In the genomic region with DNA sequence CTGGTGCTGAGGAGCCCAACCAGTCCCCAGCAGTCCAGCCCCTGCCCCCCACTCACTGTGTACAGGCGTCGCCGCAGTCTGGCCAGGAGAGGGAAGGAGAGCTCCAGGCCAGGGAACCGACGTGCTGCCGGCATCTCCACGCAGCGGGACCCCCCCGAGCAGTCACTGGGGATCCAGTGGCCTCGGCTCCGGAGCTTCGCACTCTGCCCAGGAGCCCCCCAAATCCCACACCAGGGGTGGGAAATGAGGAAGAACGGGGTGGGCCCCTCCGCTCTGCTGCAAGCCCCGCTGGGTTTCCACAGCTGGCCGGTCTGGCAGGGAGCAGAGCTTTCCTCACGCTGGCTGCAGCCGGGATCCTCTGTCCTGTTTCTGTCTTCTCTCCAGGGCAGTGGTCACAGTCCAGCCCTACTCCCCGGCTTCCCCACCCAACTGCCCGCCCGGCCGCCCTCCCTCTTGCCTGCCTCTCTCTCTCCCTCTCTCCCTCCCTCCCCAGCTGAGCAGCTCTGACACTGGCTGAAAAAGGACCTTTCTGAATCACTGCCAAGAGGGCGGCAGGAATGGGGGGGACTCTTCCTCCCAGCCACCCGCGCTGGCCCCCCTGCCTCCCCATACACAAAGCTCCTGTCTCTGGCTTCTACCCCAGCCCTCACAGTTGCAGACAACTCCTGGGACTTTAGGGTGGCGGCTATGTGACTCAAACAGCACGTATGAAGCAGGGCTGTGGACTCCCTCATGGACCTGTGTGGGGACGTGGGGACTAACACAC, we compare ENCODE assay signal across 8 cellular contexts. TPM values are rescaled to one million over a fixed set of nuclear protein-coding genes. Genes with fewer than 3 reads are reported as not detected.
DNase-seq lines count a peak whose midpoint lies in the region; TF ChIP-seq lines count a peak whose summit lies in the region.

No MANE protein-coding gene starts in this region.

- DNase-seq in NCI-H2107 (lab: John Stamatoyannopoulos, UW) (peak; percentile 72), dorsolateral prefrontal cortex (peak; percentile 34 to 89 (median 83)), mesenchymal stem cell (peak; percentile 81), tibial artery (peak; percentile 51 to 90), epidermal melanocyte (ENCODE audit: insufficient read length, low spot score) (no peak), OCI-M1 (lab: John Stamatoyannopoulos, UW) (no peak), Karpas-422 (no peak)
- DNase-seq in activated T-helper 2 cell treated with anti-CD3 and anti-CD28 coated beads, Interferon-gamma antibody, Interleukin-2, Interleukin-4, amounts not matched to agents 10 μg/mL and 5 μg/mL and 100 μg/mL, durations not matched to agents 14 hours and 24 hours and 36 hours (ENCODE audit: low spot score) = no peak

- peaks cover 47% of the 10 kb centered on the region for H3K79me1 ChIP-seq in mesenchymal stem cell (replicated peaks; ENCODE audit: low read length, poor library complexity, severe bottlenecking)

- peaks cover 28% of the 10 kb centered on the region for H3K79me2 ChIP-seq in Karpas-422 (ENCODE audit: low read length)

- no peak overlapping the region for H3K23ac ChIP-seq in mesenchymal stem cell (ENCODE audit: low read length in 2 of 2)

- H3K9me3 ChIP-seq in mesenchymal stem cell (ENCODE audit: control insufficient read depth, low read length) (no peaks in the 10 kb centered on the region), tibial artery (no peaks in the 10 kb centered on the region), Karpas-422 (ENCODE audit: low read length) (no peaks in the 10 kb centered on the region)

- peak overlapping the region; percentile 54 for H2BK120ac ChIP-seq in mesenchymal stem cell (ENCODE audit: low read depth, low read length)

- H3K27ac Mint-ChIP-seq in activated T-helper 2 cell treated with anti-CD3 and anti-CD28 coated beads, Interferon-gamma antibody, Interleukin-2, Interleukin-4, amounts not matched to agents 10 μg/mL and 5 μg/mL and 100 μg/mL, durations not matched to agents 14 hours and 24 hours and 36 hours = no peak overlapping the region

- H3K4me2 ChIP-seq in mesenchymal stem cell (ENCODE audit: low read length, poor library complexity, severe bottlenecking) = peak overlapping the region; percentile 35
- no peak overlapping the region for H3K4me2 ChIP-seq in Karpas-422 (ENCODE audit: low read depth, low read length, poor library complexity, severe bottlenecking)

- H3K9ac ChIP-seq in mesenchymal stem cell (ENCODE audit: low read length) (peak overlapping the region; percentile 57), Karpas-422 (ENCODE audit: low read length) (no peak overlapping the region)

- peak overlapping the region; percentile 67 to 70 for H2BK12ac ChIP-seq in mesenchymal stem cell (ENCODE audit: low read length in 2 of 2)

- peaks cover 12% of the 10 kb centered on the region for H3K36me3 Mint-ChIP-seq in activated T-helper 2 cell treated with anti-CD3 and anti-CD28 coated beads, Interferon-gamma antibody, Interleukin-2, Interleukin-4, amounts not matched to agents 10 μg/mL and 5 μg/mL and 100 μg/mL, durations not matched to agents 14 hours and 24 hours and 36 hours (ENCODE audit: low read depth)

- H3K4me3 ChIP-seq in dorsolateral prefrontal cortex = peak overlapping the region; percentile 25 to 95 (median 83)
- peak overlapping the region in 1 of 2 experiments; percentile 61 for H3K4me3 ChIP-seq in mesenchymal stem cell (ENCODE audit: insufficient read depth in 1 of 2, low read depth in 1 of 2, low read length in 2 of 2)
- H3K4me3 ChIP-seq in tibial artery = peak overlapping the region; percentile 49 to 55
- no peak overlapping the region for H3K4me3 ChIP-seq in Karpas-422 (ENCODE audit: low read length)

- H3K36me3 ChIP-seq in mesenchymal stem cell (ENCODE audit: control insufficient read depth in 1 of 2, insufficient read depth in 2 of 2, low read depth in 1 of 2, low read length in 2 of 2) = peaks cover 5 to 24% of the 10 kb centered on the region in 2 experiments
- H3K36me3 ChIP-seq in tibial artery = peaks cover 0 to 9% (median 0%) of the 10 kb centered on the region in 3 donors
- no peaks in the 10 kb centered on the region for H3K36me3 ChIP-seq in Karpas-422 (ENCODE audit: insufficient read depth, low read length)

- 31% methylated on average over 18 of the region's 28 CpGs for WGBS in mesenchymal stem cell

- intact Hi-C loops in dorsolateral prefrontal cortex (cut with DNase I) = loop anchor here (1.0 to 2.0 kb wide), 2 partner anchors 24 to 32 kb away; no protein-coding TSS in a partner anchor
- intact Hi-C loops in tibial artery (cut with DNase I; ENCODE audit: low total_unique reads) = no loop called here
- intact Hi-C loops in activated T-helper 2 cell treated with anti-CD3 and anti-CD28 coated beads, Interferon-gamma antibody, Interleukin-2, Interleukin-4, amounts not matched to agents 10 μg/mL and 5 μg/mL and 100 μg/mL, durations not matched to agents 14 hours and 24 hours and 36 hours (cut with micrococcal nuclease) = no loop called here

- peaks cover 53% of the 10 kb centered on the region for H3K4me1 ChIP-seq in mesenchymal stem cell (ENCODE audit: control insufficient read depth, insufficient read depth, low read depth, low read length)
- peaks cover 7 to 77% (median 66%) of the 10 kb centered on the region in 4 donors for H3K4me1 ChIP-seq in tibial artery
- H3K4me1 ChIP-seq in Karpas-422 (ENCODE audit: low read length) = peaks cover 31% of the 10 kb centered on the region

- peak overlapping the region in 1 of 2 experiments; percentile 76 for H3K14ac ChIP-seq in mesenchymal stem cell (ENCODE audit: low read length in 2 of 2)

- no peaks in the 10 kb centered on the region for H3K27me3 Mint-ChIP-seq in activated T-helper 2 cell treated with anti-CD3 and anti-CD28 coated beads, Interferon-gamma antibody, Interleukin-2, Interleukin-4, amounts not matched to agents 10 μg/mL and 5 μg/mL and 100 μg/mL, durations not matched to agents 14 hours and 24 hours and 36 hours (ENCODE audit: low read depth)

- H3K4me3 Mint-ChIP-seq in activated T-helper 2 cell treated with anti-CD3 and anti-CD28 coated beads, Interferon-gamma antibody, Interleukin-2, Interleukin-4, amounts not matched to agents 10 μg/mL and 5 μg/mL and 100 μg/mL, durations not matched to agents 14 hours and 24 hours and 36 hours (ENCODE audit: low read depth) = no peak overlapping the region

- peak overlapping the region; percentile 83 to 87 for H3K18ac ChIP-seq in mesenchymal stem cell (ENCODE audit: low read depth in 1 of 2, low read length in 2 of 2)

- no peaks in the 10 kb centered on the region for H3K9me3 Mint-ChIP-seq in activated T-helper 2 cell treated with anti-CD3 and anti-CD28 coated beads, Interferon-gamma antibody, Interleukin-2, Interleukin-4, amounts not matched to agents 10 μg/mL and 5 μg/mL and 100 μg/mL, durations not matched to agents 14 hours and 24 hours and 36 hours

- peak overlapping the region in 1 of 2 experiments; percentile 81 for H3K4ac ChIP-seq in mesenchymal stem cell (ENCODE audit: low read depth in 1 of 2, low read length in 2 of 2)

- H2AFZ ChIP-seq in mesenchymal stem cell (ENCODE audit: low read depth, low read length) (no peak overlapping the region), Karpas-422 (ENCODE audit: low read length) (no peak overlapping the region)

- H3K27ac ChIP-seq in dorsolateral prefrontal cortex (peak overlapping the region; percentile 50 to 98 (median 95)), mesenchymal stem cell (ENCODE audit: low read length, poor library complexity, severe bottlenecking) (no peak overlapping the region), tibial artery (peak overlapping the region; percentile 92 to 95), Karpas-422 (ENCODE audit: low read length) (no peak overlapping the region)

- H3K9me2 ChIP-seq in Karpas-422 (replicated peaks; ENCODE audit: insufficient read depth, low read length) = no peaks in the 10 kb centered on the region

- peaks cover 4% of the 10 kb centered on the region; the same call in 1 of the 2 replicates for H4K20me1 ChIP-seq in Karpas-422 (ENCODE audit: insufficient read depth, low read depth, low read length)

- no peaks in the 10 kb centered on the region for H3K27me3 ChIP-seq in dorsolateral prefrontal cortex
- no peaks in the 10 kb centered on the region for H3K27me3 ChIP-seq in mesenchymal stem cell (ENCODE audit: control insufficient read depth in 1 of 2, insufficient read depth in 1 of 2, low read length in 2 of 2)
- no peaks in the 10 kb centered on the region for H3K27me3 ChIP-seq in tibial artery
- H3K27me3 ChIP-seq in Karpas-422 (ENCODE audit: low read length) = no peaks in the 10 kb centered on the region

- H2AK5ac ChIP-seq in mesenchymal stem cell (ENCODE audit: low read length, severe bottlenecking) = no peak overlapping the region

- TF ChIP-seq CTCF in dorsolateral prefrontal cortex (IDR thresholded peaks at IDR 0.05 in 54 of 56, conservative IDR thresholded peaks at IDR 0.05 in 2 of 56; ENCODE audit: low read depth in 1 of 56, partially characterized antibody in 56 of 56) = peak in 11 of 56 donors; percentile 2 to 31 (median 14)
- peak in 1 of 2 experiments; percentile 17 for TF ChIP-seq CTCF in tibial artery (IDR thresholded peaks at IDR 0.05)

- peaks cover 18% of the 10 kb centered on the region for H3K4me1 Mint-ChIP-seq in activated T-helper 2 cell treated with anti-CD3 and anti-CD28 coated beads, Interferon-gamma antibody, Interleukin-2, Interleukin-4, amounts not matched to agents 10 μg/mL and 5 μg/mL and 100 μg/mL, durations not matched to agents 14 hours and 24 hours and 36 hours (ENCODE audit: low read depth)

- peak overlapping the region; percentile 92 for H4K8ac ChIP-seq in mesenchymal stem cell (ENCODE audit: low read length)

- H2BK15ac ChIP-seq in mesenchymal stem cell (ENCODE audit: low read depth, poor library complexity, severe bottlenecking) = peak overlapping the region; percentile 87

- H2BK5ac ChIP-seq in mesenchymal stem cell (ENCODE audit: low read depth, low read length, poor library complexity, severe bottlenecking) = no peak overlapping the region

- H4K91ac ChIP-seq in mesenchymal stem cell (ENCODE audit: low read length) = peak overlapping the region; percentile 84

RNA-seq across cellular contexts. Expression of a gene that starts 15.8 kb away (rescaled TPM):
- 100 to 1,000 TPM; 167 to 402 (median 279) TPM for total RNA-seq in dorsolateral prefrontal cortex
- polyA plus RNA-seq in mesenchymal stem cell (2013, experiment 1 of 2) = 11.7 TPM
- polyA plus RNA-seq in mesenchymal stem cell (2013, experiment 2 of 2) = 11.4 TPM
- total RNA-seq in Karpas-422 (2014; rRNA removed; shearing (Covaris generic); ENCODE audit: low replicate concordance) = 25.5 and 26.0 TPM in 2 replicates
- 122 and 123 TPM in 2 replicates for total RNA-seq in activated T-helper 2 cell treated with anti-CD3 and anti-CD28 coated beads, Interferon-gamma antibody, Interleukin-2, Interleukin-4, amounts not matched to agents 10 μg/mL and 5 μg/mL and 100 μg/mL, durations not matched to agents 14 hours and 24 hours and 36 hours

Comparison
In these comparisons a context has a peak if more than half of its experiments do, and no peak if none do; other contexts are left out.
1. DNase-seq: peak in NCI-H2107 (single experiment), dorsolateral prefrontal cortex (10 of 10), mesenchymal stem cell (single experiment) and tibial artery (2 of 2); none in epidermal melanocyte (single experiment), OCI-M1 (single experiment), Karpas-422 (single experiment) and activated T-helper 2 cell treated with anti-CD3 and anti-CD28 coated beads, Interferon-gamma antibody, Interleukin-2, Interleukin-4, amounts not matched to agents 10 μg/mL and 5 μg/mL and 100 μg/mL, durations not matched to agents 14 hours and 24 hours and 36 hours (single experiment).
2. H3K27ac ChIP-seq: peak in dorsolateral prefrontal cortex (59 of 59) and tibial artery (2 of 2); none in mesenchymal stem cell (single experiment) and Karpas-422 (single experiment).
3. intact Hi-C loops: an anchor here in dorsolateral prefrontal cortex (1.0 to 2.0 kb wide); none called in tibial artery and activated T-helper 2 cell treated with anti-CD3 and anti-CD28 coated beads, Interferon-gamma antibody, Interleukin-2, Interleukin-4, amounts not matched to agents 10 μg/mL and 5 μg/mL and 100 μg/mL, durations not matched to agents 14 hours and 24 hours and 36 hours.